ENCODE assay signal across 25 cellular contexts in the genomic region with DNA sequence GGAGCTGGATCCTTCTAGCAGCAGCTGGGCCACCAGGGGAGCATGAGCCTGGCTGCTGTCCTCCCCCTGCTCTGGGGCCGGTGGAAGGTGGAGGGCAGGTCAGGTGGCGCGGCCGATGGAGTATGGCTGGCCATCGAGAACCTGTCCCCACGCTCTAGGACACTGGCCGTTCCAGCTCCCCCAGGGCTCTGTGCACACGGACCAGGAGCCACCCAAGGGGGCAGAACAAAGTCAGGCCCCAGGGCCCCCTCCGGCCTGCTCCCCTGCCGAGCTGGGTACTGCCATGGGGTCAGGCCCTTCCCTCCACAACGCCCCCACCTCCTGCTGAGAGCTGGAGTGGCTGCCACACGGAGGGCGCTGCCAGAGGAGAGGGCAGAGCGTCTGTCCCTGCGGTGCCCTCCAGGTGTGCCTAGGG. TPM values are rescaled to one million over a fixed set of nuclear protein-coding genes. Genes with fewer than 3 reads are reported as not detected.
"Had no signal": no experiment of that assay in that cellular context is flagged by ENCODE, and none has a peak within 500 bp of the region (broad histone marks: within the 10 kb centered on the region; RNA-seq: fewer than 3 reads in every experiment).

No MANE protein-coding gene starts in this region.

- H3K27me3 ChIP-seq: vagina had no signal

- H2AFZ ChIP-seq: hepatocyte, parathyroid adenoma had no signal

- H3K9ac ChIP-seq: parathyroid adenoma had no signal

- H3K4me3 ChIP-seq: esophagus squamous epithelium, gastroesophageal sphincter, hepatocyte, lung, prostate gland, right lobe of liver, spleen, tibial nerve, upper lobe of right lung, vagina had no signal

- DNase-seq: dermis blood vessel endothelial cell; esophagus squamous epithelium; foreskin fibroblast; head of caudate nucleus; left colon; left ventricle myocardium superior; mesenchymal stem cell; midbrain; right lobe of liver; spleen; stimulated activated CD4-positive, alpha-beta T cell treated with anti-CD3 and anti-CD28 coated beads, Interleukin-15, amount 100 ng/mL, for 24 hours; stimulated activated CD4-positive, alpha-beta T cell treated with anti-CD3 and anti-CD28 coated beads, Interleukin-1b, Interleukin-23, amount 100 ng/mL, for 48 hours; stimulated activated CD4-positive, alpha-beta T cell treated with anti-CD3 and anti-CD28 coated beads, Interleukin-4, amount 100 ng/mL, for 24 hours; upper lobe of right lung had no signal

- H3K79me2 ChIP-seq: hepatocyte, parathyroid adenoma had no signal

- H3K9me3 ChIP-seq: esophagus squamous epithelium, gastroesophageal sphincter, prostate gland, right lobe of liver, spleen, tibial nerve, upper lobe of right lung, vagina had no signal

- H3K4me1 ChIP-seq: upper lobe of right lung had no signal

- H3K4me2 ChIP-seq: hepatocyte had no signal

- H3K27ac ChIP-seq: esophagus squamous epithelium, gastroesophageal sphincter, hepatocyte, parathyroid adenoma, prostate gland, right lobe of liver, spleen, tibial nerve, upper lobe of right lung, vagina had no signal

- H3K36me3 ChIP-seq: esophagus squamous epithelium, gastroesophageal sphincter, prostate gland, right lobe of liver, spleen, tibial nerve, upper lobe of right lung, vagina had no signal

RNA-seq across cellular contexts. Expression of a gene that starts 58.5 kb away (rescaled TPM):
- total RNA-seq: epithelial cell of proximal tubule; gastroesophageal sphincter; hepatocyte; natural killer cell treated with Interleukin-12 subunit alpha and Interleukin-12 subunit beta and Interleukin-15 and Interleukin-18, amount 100 ng/mL, for 72 hours; omental fat pad; renal cortical epithelial cell; vagina had no signal
